ENCODE assay signal across 1 cellular context in the genomic region with DNA sequence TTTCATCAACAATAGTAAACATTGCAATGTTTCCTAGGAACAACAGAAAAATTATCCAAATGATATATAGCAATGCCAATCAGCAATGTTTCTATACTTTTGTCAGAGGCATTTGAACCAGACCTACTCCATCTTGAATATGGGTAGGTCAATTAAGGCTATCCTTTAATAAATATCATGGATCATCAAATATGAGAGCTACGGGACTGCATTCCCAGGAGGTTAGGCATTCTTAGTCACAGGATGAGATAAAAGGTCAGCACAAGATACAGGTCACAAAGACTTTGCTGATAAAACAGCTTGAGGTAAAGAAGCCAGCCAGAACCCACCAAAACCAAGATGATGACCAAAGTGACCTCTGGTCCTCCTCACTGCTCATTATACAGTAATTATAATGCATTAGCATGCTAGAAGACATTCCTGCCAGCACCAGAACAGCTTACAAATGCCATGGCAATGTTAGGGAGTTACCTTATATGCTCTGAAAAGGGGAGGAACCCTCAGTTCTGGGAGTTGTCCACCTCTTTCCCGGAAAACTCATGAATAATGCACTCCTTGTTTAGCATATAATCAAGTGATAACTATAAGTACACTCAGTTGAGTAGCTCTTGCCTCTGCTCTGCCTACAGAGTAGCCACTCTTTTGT.
TF ChIP-seq lines count a peak whose summit lies in the region.

No MANE protein-coding gene starts in this region.

TF ChIP-seq in K562, 482 proteins besides CTCF, POLR2A, EP300 and RAD21 (continued from another document and continues in another):
- TF ChIP-seq ZNF146 (CRISPR knock-in tag; IDR thresholded peaks at IDR 0.05; ENCODE audit: unreplicated experiment) (no peak), GTF2E2 (tag; IDR thresholded peaks at IDR 0.05) (peak; percentile 53; the same call in 1 of the 2 replicates), HMGN3 (IDR thresholded peaks at IDR 0.05; ENCODE audit: borderline replicate concordance, extremely low read depth, insufficient read length, low read depth, low read length) (no peak), SNAPC5 (CRISPR knock-in tag; IDR thresholded peaks at IDR 0.05) (0 out of 2 replicates have a peak, but pooled peaks have one; percentile 34), SPI1 (IDR thresholded peaks at IDR 0.05; ENCODE audit: borderline replicate concordance, low read depth, low read length) (0 out of 2 replicates have a peak, but pooled peaks have one; percentile 13), ZNF707 (CRISPR knock-in tag; conservative IDR thresholded peaks at IDR 0.05) (peak; percentile 66; the same call in 1 of the 2 replicates), TCF7 (IDR thresholded peaks at IDR 0.05; ENCODE audit: borderline replicate concordance) (no peak), NCOA4 (IDR thresholded peaks at IDR 0.05; ENCODE audit: partially characterized antibody) (no peak), HMG20B (CRISPR knock-in tag; IDR thresholded peaks at IDR 0.05) (no peak), MTA1 (IDR thresholded peaks at IDR 0.05; ENCODE audit: borderline replicate concordance) (no peak), ZBTB1 (CRISPR knock-in tag; IDR thresholded peaks at IDR 0.05; ENCODE audit: borderline replicate concordance, low read depth) (no peak; the same call in 1 of the 2 replicates), ZNF239 (CRISPR knock-in tag; IDR thresholded peaks at IDR 0.05) (peak; percentile 85), HBP1 (CRISPR knock-in tag; IDR thresholded peaks at IDR 0.05) (0 out of 2 replicates have a peak, but pooled peaks have one; percentile 71), IRF2 (CRISPR knock-in tag; IDR thresholded peaks at IDR 0.05) (no peak), ZNF561 (CRISPR knock-in tag; conservative IDR thresholded peaks at IDR 0.05) (peak; percentile 71), ARNT (IDR thresholded peaks at IDR 0.05) (0 out of 4 replicates have a peak, but pooled peaks of 1 of the 2 experiments have one; percentile 39), ZNF324 (CRISPR knock-in tag; IDR thresholded peaks at IDR 0.05) (0 out of 2 replicates have a peak, but pooled peaks have one; percentile 59), RREB1 (CRISPR knock-in tag; IDR thresholded peaks at IDR 0.05) (peak; percentile 90; the same call in 1 of the 2 replicates), ATF3 (IDR thresholded peaks at IDR 0.05) (no peak; the same call in 1 of the 2 replicates), ATF3 (CRISPR knock-in tag; conservative IDR thresholded peaks at IDR 0.05) (no peak), ZNF197 (CRISPR knock-in tag; IDR thresholded peaks at IDR 0.05; ENCODE audit: low read depth) (peak; percentile 67; the same call in 1 of the 2 replicates), ZNF583 (CRISPR knock-in tag; IDR thresholded peaks at IDR 0.05) (peak; percentile 96), ZNF766 (CRISPR knock-in tag; conservative IDR thresholded peaks at IDR 0.05) (peak; percentile 90), SRSF1 (IDR thresholded peaks at IDR 0.05; ENCODE audit: low read depth, low read length) (no peak), KLF6 (CRISPR knock-in tag; IDR thresholded peaks at IDR 0.05; ENCODE audit: borderline replicate concordance) (peak; percentile 96), CCNT2 (IDR thresholded peaks at IDR 0.05; ENCODE audit: borderline replicate concordance, extremely low read depth, insufficient read length, low read depth, low read length) (no peak), SIRT6 (IDR thresholded peaks at IDR 0.05; ENCODE audit: low read depth, low read length) (no peak), E2F3 (CRISPR knock-in tag; IDR thresholded peaks at IDR 0.05) (peak; percentile 61; the same call in 1 of the 2 replicates), THRB (CRISPR knock-in tag; conservative IDR thresholded peaks at IDR 0.05) (no peak), HNRNPUL1 (IDR thresholded peaks at IDR 0.05; ENCODE audit: low read length) (no peak), FOXM1 (IDR thresholded peaks at IDR 0.05; ENCODE audit: low read depth) (no peak), FOXM1 (CRISPR knock-in tag; IDR thresholded peaks at IDR 0.05; ENCODE audit: low read depth) (no peak), MED1 (CRISPR knock-in tag; IDR thresholded peaks at IDR 0.05; ENCODE audit: borderline replicate concordance) (no peak), C11orf30 (IDR thresholded peaks at IDR 0.05; ENCODE audit: low read depth) (peak; percentile 24; the same call in 1 of the 2 replicates), CBFB (CRISPR knock-in tag; IDR thresholded peaks at IDR 0.05) (no peak), ZNF140 (CRISPR knock-in tag; IDR thresholded peaks at IDR 0.05) (peak; percentile 70; the same call in 1 of the 2 replicates), ZBTB17 (CRISPR knock-in tag; IDR thresholded peaks at IDR 0.05) (peak; percentile 91), BHLHE40 (IDR thresholded peaks at IDR 0.05; ENCODE audit: low read length) (no peak), TBL1XR1 (IDR thresholded peaks at IDR 0.05; ENCODE audit: low read length in 2 of 2) (peak; percentile 47 to 69; a peak in 2 of 4 replicates), STAT5A (IDR thresholded peaks at IDR 0.05; ENCODE audit: borderline replicate concordance, low read length) (peak; percentile 98), POLR2G (IDR thresholded peaks at IDR 0.05; ENCODE audit: low read depth, low read length) (0 out of 2 replicates have a peak, but pooled peaks have one; percentile 35), ZFP36 (IDR thresholded peaks at IDR 0.05; ENCODE audit: low read depth, low read length, partially characterized antibody) (peak; percentile 49)
- TF ChIP-seq, protein P1, sequence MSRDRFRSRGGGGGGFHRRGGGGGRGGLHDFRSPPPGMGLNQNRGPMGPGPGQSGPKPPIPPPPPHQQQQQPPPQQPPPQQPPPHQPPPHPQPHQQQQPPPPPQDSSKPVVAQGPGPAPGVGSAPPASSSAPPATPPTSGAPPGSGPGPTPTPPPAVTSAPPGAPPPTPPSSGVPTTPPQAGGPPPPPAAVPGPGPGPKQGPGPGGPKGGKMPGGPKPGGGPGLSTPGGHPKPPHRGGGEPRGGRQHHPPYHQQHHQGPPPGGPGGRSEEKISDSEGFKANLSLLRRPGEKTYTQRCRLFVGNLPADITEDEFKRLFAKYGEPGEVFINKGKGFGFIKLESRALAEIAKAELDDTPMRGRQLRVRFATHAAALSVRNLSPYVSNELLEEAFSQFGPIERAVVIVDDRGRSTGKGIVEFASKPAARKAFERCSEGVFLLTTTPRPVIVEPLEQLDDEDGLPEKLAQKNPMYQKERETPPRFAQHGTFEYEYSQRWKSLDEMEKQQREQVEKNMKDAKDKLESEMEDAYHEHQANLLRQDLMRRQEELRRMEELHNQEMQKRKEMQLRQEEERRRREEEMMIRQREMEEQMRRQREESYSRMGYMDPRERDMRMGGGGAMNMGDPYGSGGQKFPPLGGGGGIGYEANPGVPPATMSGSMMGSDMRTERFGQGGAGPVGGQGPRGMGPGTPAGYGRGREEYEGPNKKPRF (IDR thresholded peaks at IDR 0.05; ENCODE audit: low read depth, low read length), result no peak
- TF ChIP-seq, protein P2, sequence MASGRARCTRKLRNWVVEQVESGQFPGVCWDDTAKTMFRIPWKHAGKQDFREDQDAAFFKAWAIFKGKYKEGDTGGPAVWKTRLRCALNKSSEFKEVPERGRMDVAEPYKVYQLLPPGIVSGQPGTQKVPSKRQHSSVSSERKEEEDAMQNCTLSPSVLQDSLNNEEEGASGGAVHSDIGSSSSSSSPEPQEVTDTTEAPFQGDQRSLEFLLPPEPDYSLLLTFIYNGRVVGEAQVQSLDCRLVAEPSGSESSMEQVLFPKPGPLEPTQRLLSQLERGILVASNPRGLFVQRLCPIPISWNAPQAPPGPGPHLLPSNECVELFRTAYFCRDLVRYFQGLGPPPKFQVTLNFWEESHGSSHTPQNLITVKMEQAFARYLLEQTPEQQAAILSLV (tag; IDR thresholded peaks at IDR 0.05), result peak; percentile 94
- TF ChIP-seq, protein P3, sequence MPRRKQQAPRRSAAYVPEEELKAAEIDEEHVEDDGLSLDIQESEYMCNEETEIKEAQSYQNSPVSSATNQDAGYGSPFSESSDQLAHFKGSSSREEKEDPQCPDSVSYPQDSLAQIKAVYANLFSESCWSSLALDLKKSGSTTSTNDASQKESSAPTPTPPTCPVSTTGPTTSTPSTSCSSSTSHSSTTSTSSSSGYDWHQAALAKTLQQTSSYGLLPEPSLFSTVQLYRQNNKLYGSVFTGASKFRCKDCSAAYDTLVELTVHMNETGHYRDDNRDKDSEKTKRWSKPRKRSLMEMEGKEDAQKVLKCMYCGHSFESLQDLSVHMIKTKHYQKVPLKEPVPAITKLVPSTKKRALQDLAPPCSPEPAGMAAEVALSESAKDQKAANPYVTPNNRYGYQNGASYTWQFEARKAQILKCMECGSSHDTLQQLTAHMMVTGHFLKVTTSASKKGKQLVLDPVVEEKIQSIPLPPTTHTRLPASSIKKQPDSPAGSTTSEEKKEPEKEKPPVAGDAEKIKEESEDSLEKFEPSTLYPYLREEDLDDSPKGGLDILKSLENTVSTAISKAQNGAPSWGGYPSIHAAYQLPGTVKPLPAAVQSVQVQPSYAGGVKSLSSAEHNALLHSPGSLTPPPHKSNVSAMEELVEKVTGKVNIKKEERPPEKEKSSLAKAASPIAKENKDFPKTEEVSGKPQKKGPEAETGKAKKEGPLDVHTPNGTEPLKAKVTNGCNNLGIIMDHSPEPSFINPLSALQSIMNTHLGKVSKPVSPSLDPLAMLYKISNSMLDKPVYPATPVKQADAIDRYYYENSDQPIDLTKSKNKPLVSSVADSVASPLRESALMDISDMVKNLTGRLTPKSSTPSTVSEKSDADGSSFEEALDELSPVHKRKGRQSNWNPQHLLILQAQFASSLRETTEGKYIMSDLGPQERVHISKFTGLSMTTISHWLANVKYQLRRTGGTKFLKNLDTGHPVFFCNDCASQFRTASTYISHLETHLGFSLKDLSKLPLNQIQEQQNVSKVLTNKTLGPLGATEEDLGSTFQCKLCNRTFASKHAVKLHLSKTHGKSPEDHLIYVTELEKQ (CRISPR knock-in tag; IDR thresholded peaks at IDR 0.05), result peak; percentile 94
- TF ChIP-seq, protein P4, sequence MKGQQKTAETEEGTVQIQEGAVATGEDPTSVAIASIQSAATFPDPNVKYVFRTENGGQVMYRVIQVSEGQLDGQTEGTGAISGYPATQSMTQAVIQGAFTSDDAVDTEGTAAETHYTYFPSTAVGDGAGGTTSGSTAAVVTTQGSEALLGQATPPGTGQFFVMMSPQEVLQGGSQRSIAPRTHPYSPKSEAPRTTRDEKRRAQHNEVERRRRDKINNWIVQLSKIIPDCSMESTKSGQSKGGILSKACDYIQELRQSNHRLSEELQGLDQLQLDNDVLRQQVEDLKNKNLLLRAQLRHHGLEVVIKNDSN (CRISPR knock-in tag; IDR thresholded peaks at IDR 0.05), result no peak
